ENCODE assay signal across 15 cellular contexts in genomic region chr4:173507471-173508385, GRCh38. TPM values are rescaled to one million over a fixed set of nuclear protein-coding genes. Genes with fewer than 3 reads are reported as not detected.
A peak's percentile ranks its signal among the peaks of the same experiment; 100 is the strongest.
DNase-seq lines count a peak whose midpoint lies in the region; ATAC-seq lines count a peak whose summit lies in the region.
"Had no signal": no experiment of that assay in that cellular context is flagged by ENCODE, and none has a peak within 500 bp of the region (broad histone marks: within the 10 kb centered on the region; RNA-seq: fewer than 3 reads in every experiment).

No MANE protein-coding gene starts in this region.

- CTCF ChIA-PET in naive thymus-derived CD4-positive, alpha-beta T cell (lab: Charles Lee) = interaction anchor here (1.6 kb wide), 1 partner anchor 14 kb away, joined by 4 read pairs; no protein-coding TSS in a partner anchor

- H3K4me3 ChIP-seq in CD4-positive, CD25-positive, alpha-beta regulatory T cell (ENCODE audit: low read depth, low read length) = no peak overlapping the region
- H3K4me3 ChIP-seq in H7 (ENCODE audit: insufficient read depth, low read depth, low read length) = no peak overlapping the region
- no peak overlapping the region for H3K4me3 ChIP-seq in naive thymus-derived CD4-positive, alpha-beta T cell (ENCODE audit: low read length)
- H3K4me3 ChIP-seq: BLaER1 had no signal

- H3K4me1 Mint-ChIP-seq in CD4-positive, CD25-positive, alpha-beta regulatory T cell = peaks cover 0 to 36% (median 8%) of the 10 kb centered on the region in 4 donors
- peaks cover 12 to 17% of the 10 kb centered on the region in 2 donors for H3K4me1 Mint-ChIP-seq in effector memory CD8-positive, alpha-beta T cell (ENCODE audit: low read depth in 2 of 2)
- peaks cover 16 to 49% (median 38%) of the 10 kb centered on the region in 7 donors for H3K4me1 Mint-ChIP-seq in naive thymus-derived CD4-positive, alpha-beta T cell

- peaks cover 98% of the 10 kb centered on the region for H3K27me3 Mint-ChIP-seq in CD4-positive, CD25-positive, alpha-beta regulatory T cell
- peaks cover 65 to 95% of the 10 kb centered on the region in 2 donors for H3K27me3 Mint-ChIP-seq in effector memory CD8-positive, alpha-beta T cell
- H3K27me3 Mint-ChIP-seq in naive thymus-derived CD4-positive, alpha-beta T cell = peaks cover 86 to 95% (median 91%) of the 10 kb centered on the region in 5 donors

- H3K27ac ChIP-seq in CD4-positive, CD25-positive, alpha-beta regulatory T cell (ENCODE audit: insufficient read depth, low read length, poor library complexity, severe bottlenecking) = no peak overlapping the region
- H3K27ac ChIP-seq in naive thymus-derived CD4-positive, alpha-beta T cell (ENCODE audit: low read depth, low read length) = no peak overlapping the region
- H3K27ac ChIP-seq: BLaER1 had no signal

- intact Hi-C loops in naive thymus-derived CD4-positive, alpha-beta T cell (cut with micrococcal nuclease) = loop anchor here (2.0 to 10.0 kb wide), 3 partner anchors 17 to 807 kb away; no protein-coding TSS in a partner anchor

- peaks cover 26% of the 10 kb centered on the region for H3K4me1 ChIP-seq in CD4-positive, CD25-positive, alpha-beta regulatory T cell (ENCODE audit: control insufficient read depth, insufficient read depth, low read length, poor library complexity, severe bottlenecking)
- H3K4me1 ChIP-seq in naive thymus-derived CD4-positive, alpha-beta T cell (ENCODE audit: control insufficient read depth in 2 of 2, insufficient read depth in 2 of 2, low read length in 2 of 2) = peaks cover 4 to 24% of the 10 kb centered on the region in 2 donors
- H3K4me1 ChIP-seq: BLaER1 had no signal

- ATAC-seq in CD4-positive, CD25-positive, alpha-beta regulatory T cell (ENCODE audit: low read depth in 2 of 2) = no peak
- ATAC-seq in effector memory CD8-positive, alpha-beta T cell (replicated peaks) = no peak
- no peak for ATAC-seq in naive thymus-derived CD4-positive, alpha-beta T cell
- ATAC-seq in HG03342 (IDR thresholded peaks at IDR 0.05; ENCODE audit: unreplicated experiment) (no peak), HG03039 (IDR thresholded peaks at IDR 0.05; ENCODE audit: unreplicated experiment) (no peak)
- ATAC-seq: Panc1 had no signal

- H3K36me3 Mint-ChIP-seq in CD4-positive, CD25-positive, alpha-beta regulatory T cell = peaks cover 4% of the 10 kb centered on the region
- H3K36me3 Mint-ChIP-seq in effector memory CD8-positive, alpha-beta T cell (ENCODE audit: insufficient read depth) = peaks cover 4% of the 10 kb centered on the region
- H3K36me3 Mint-ChIP-seq in naive thymus-derived CD4-positive, alpha-beta T cell = peaks cover 0 to 9% (median 0%) of the 10 kb centered on the region in 5 donors

- H3K36me3 ChIP-seq in CD4-positive, CD25-positive, alpha-beta regulatory T cell (ENCODE audit: control insufficient read depth, insufficient read depth, low read length) = no peaks in the 10 kb centered on the region
- H3K36me3 ChIP-seq in H7 (replicated peaks; ENCODE audit: control insufficient read depth, insufficient read depth, low read length) = no peaks in the 10 kb centered on the region
- no peaks in the 10 kb centered on the region for H3K36me3 ChIP-seq in naive thymus-derived CD4-positive, alpha-beta T cell (ENCODE audit: control insufficient read depth in 2 of 3, insufficient read depth in 3 of 3, low read length in 3 of 3)
- H3K36me3 ChIP-seq: BLaER1 had no signal

- H3K27ac Mint-ChIP-seq in CD4-positive, CD25-positive, alpha-beta regulatory T cell = no peak overlapping the region
- H3K27ac Mint-ChIP-seq in effector memory CD8-positive, alpha-beta T cell = no peak overlapping the region
- H3K27ac Mint-ChIP-seq in naive thymus-derived CD4-positive, alpha-beta T cell = peak overlapping the region in 1 of 9 donors; percentile 45
- H3K27ac Mint-ChIP-seq: HFFc6 had no signal

- no peaks in the 10 kb centered on the region for H3K9me3 ChIP-seq in CD4-positive, CD25-positive, alpha-beta regulatory T cell (ENCODE audit: control insufficient read depth in 2 of 2, low read length in 2 of 2)
- H3K9me3 ChIP-seq in naive thymus-derived CD4-positive, alpha-beta T cell (ENCODE audit: control insufficient read depth in 2 of 3, low read length in 3 of 3) = peaks cover 0 to 8% (median 0%) of the 10 kb centered on the region in 3 experiments

- POLR2A ChIA-PET in naive thymus-derived CD4-positive, alpha-beta T cell (lab: Charles Lee) = no interaction called here

- DNase-seq in CD4-positive, CD25-positive, alpha-beta regulatory T cell = no peak
- DNase-seq in H7 = peak; percentile 86
- no peak for DNase-seq in effector memory CD8-positive, alpha-beta T cell
- DNase-seq in naive thymus-derived CD4-positive, alpha-beta T cell = no peak
- DNase-seq in COLO668 (lab: John Stamatoyannopoulos, UW; ENCODE audit: unreplicated experiment) = no peak
- DNase-seq in NCI-H526 (lab: John Stamatoyannopoulos, UW) = no peak
- DNase-seq: HFFc6, NCI-H1092 treated with DMSO at 0.1 percent for 48 hours, NCI-H446 treated with DMSO at 0.1 percent for 48 hours, substantia nigra had no signal

- H3K9me3 Mint-ChIP-seq in CD4-positive, CD25-positive, alpha-beta regulatory T cell = peaks cover 0 to 25% (median 3%) of the 10 kb centered on the region in 7 donors
- no peaks in the 10 kb centered on the region for H3K9me3 Mint-ChIP-seq in effector memory CD8-positive, alpha-beta T cell
- peaks cover 0 to 25% (median 3%) of the 10 kb centered on the region in 11 donors for H3K9me3 Mint-ChIP-seq in naive thymus-derived CD4-positive, alpha-beta T cell
- H3K9me3 Mint-ChIP-seq: HFFc6 had no signal

- H3K27me3 ChIP-seq in CD4-positive, CD25-positive, alpha-beta regulatory T cell (ENCODE audit: control insufficient read depth, insufficient read depth, low read length) = peaks cover 47% of the 10 kb centered on the region
- H3K27me3 ChIP-seq in H7 (ENCODE audit: control insufficient read depth, insufficient read depth, low read length) = peaks cover 100% of the 10 kb centered on the region
- H3K27me3 ChIP-seq in naive thymus-derived CD4-positive, alpha-beta T cell (ENCODE audit: control insufficient read depth in 2 of 2, insufficient read depth in 2 of 2, low read length in 2 of 2) = peaks cover 0 to 38% of the 10 kb centered on the region in 2 donors

- H3K4me3 Mint-ChIP-seq in CD4-positive, CD25-positive, alpha-beta regulatory T cell = peak overlapping the region in 3 of 4 donors; percentile 59 to 78 (median 77)
- peak overlapping the region; percentile 50 to 70 for H3K4me3 Mint-ChIP-seq in effector memory CD8-positive, alpha-beta T cell
- H3K4me3 Mint-ChIP-seq in naive thymus-derived CD4-positive, alpha-beta T cell = peak overlapping the region; percentile 24 to 87 (median 82)
- H3K4me3 Mint-ChIP-seq: HFFc6 had no signal

RNA-seq across cellular contexts. Expression of gene HAND2, which starts 22.3 kb away (rescaled TPM):
- total RNA-seq in CD4-positive, CD25-positive, alpha-beta regulatory T cell = not detected
- polyA plus RNA-seq in CD4-positive, CD25-positive, alpha-beta regulatory T cell = not detected
- not detected in 2 replicates for total RNA-seq in H7 (2014; rRNA removed; shearing (Covaris generic))
- not detected for total RNA-seq in naive thymus-derived CD4-positive, alpha-beta T cell
- polyA plus RNA-seq in naive thymus-derived CD4-positive, alpha-beta T cell = not detected
- total RNA-seq: renal cortical epithelial cell had no signal
